ENCODE assay signal across 17 cellular contexts in the genomic region with DNA sequence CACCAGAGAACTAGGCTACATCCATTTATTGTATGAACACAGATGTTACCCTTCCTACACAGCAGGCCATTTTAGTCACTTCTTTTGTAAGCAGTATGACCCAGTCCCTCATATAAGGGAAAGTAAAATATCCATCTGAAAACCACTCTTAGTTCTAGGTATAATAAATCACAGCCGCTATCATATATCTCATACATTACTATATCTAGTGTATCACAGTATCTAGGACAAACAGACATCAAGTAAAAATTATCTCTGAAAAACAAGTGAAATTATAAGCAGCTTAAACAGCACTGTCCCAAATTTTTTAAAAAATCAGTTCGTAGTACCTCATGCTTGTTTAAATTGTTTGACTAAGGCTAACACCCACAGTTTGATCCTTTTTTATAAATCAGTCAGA. TPM values are rescaled to one million over a fixed set of nuclear protein-coding genes. Genes with fewer than 3 reads are reported as not detected.
A peak's percentile ranks its signal among the peaks of the same experiment; 100 is the strongest.
DNase-seq lines count a peak whose midpoint lies in the region; ATAC-seq and TF ChIP-seq lines count a peak whose summit lies in the region.
"Had no signal": no experiment of that assay in that cellular context is flagged by ENCODE, and none has a peak within 500 bp of the region (broad histone marks: within the 10 kb centered on the region; RNA-seq: fewer than 3 reads in every experiment).

No MANE protein-coding gene starts in this region.

- peak; percentile 26; the same call in 1 of the 2 replicates for ATAC-seq in IMR-90 (ENCODE audit: low read depth)

- no peak for TF ChIP-seq RAD21 in IMR-90 (IDR thresholded peaks at IDR 0.05; ENCODE audit: low read length)

- H3K4me2 ChIP-seq in IMR-90 (ENCODE audit: low read depth, low read length) = no peak overlapping the region

- no TSS peak for BruUV-seq in IMR-90 (replicated peaks; lab: Mats Ljungman, UMichigan)

- no peaks in the 10 kb centered on the region for H3K9me3 Mint-ChIP-seq in mesothelial cell of epicardium
- H3K9me3 Mint-ChIP-seq: CD14-positive monocyte had no signal

- H3K4ac ChIP-seq in IMR-90 (ENCODE audit: low read depth, low read length) = no peak overlapping the region

- intact Hi-C loops in IMR-90 (cut with micrococcal nuclease) = no loop called here
- intact Hi-C loops in breast epithelium (cut with DNase I; ENCODE audit: low total_unique reads) = no loop called here

- H4K20me1 ChIP-seq in IMR-90 (ENCODE audit: insufficient read depth, low read length) = peaks cover 71% of the 10 kb centered on the region

- in situ Hi-C loops in IMR-90 (cut with MboI; ENCODE audit: low sequenced_read_pairs) = no loop called here

- no peak overlapping the region for H2AFZ ChIP-seq in IMR-90 (replicated peaks; ENCODE audit: low read length, poor library complexity)
- H2AFZ ChIP-seq: GM23248 had no signal

- no peak overlapping the region for H4K5ac ChIP-seq in IMR-90 (ENCODE audit: low read depth, low read length)

- peaks cover 37% of the 10 kb centered on the region for H3K4me1 Mint-ChIP-seq in mesothelial cell of epicardium

- peak overlapping the region; percentile 77 for H3K27ac Mint-ChIP-seq in mesothelial cell of epicardium

- no peak overlapping the region for H2AK5ac ChIP-seq in IMR-90 (ENCODE audit: low read depth, low read length)

- H3K4me3 Mint-ChIP-seq in mesothelial cell of epicardium = no peak overlapping the region
- H3K4me3 Mint-ChIP-seq: CD14-positive monocyte had no signal

- H3K36me3 ChIP-seq in IMR-90 (ENCODE audit: control insufficient read depth, insufficient read depth, low read length) (0 out of 2 replicates have a peak, but pooled peaks cover 1% of the 10 kb centered on the region), breast epithelium (no peaks in the 10 kb centered on the region), subcutaneous abdominal adipose tissue (ENCODE audit: control insufficient read depth in 5 of 5, insufficient read depth in 5 of 5, low read length in 5 of 5) (no peaks in the 10 kb centered on the region)
- H3K36me3 ChIP-seq: SJCRH30 had no signal

- H3K56ac ChIP-seq in IMR-90 (ENCODE audit: extremely low read depth, insufficient read depth, low read length) = no peak overlapping the region

- no peak overlapping the region for H2AK9ac ChIP-seq in IMR-90 (replicated peaks; ENCODE audit: low read depth, low read length, poor library complexity)

- no peak overlapping the region for H2BK15ac ChIP-seq in IMR-90 (ENCODE audit: low read depth, low read length)

- no peak overlapping the region; the same call in 1 of the 2 replicates for H3K18ac ChIP-seq in IMR-90 (ENCODE audit: low read depth, low read length)

- H3K27me3 ChIP-seq in IMR-90 (ENCODE audit: control insufficient read depth, insufficient read depth, low read length) = no peaks in the 10 kb centered on the region
- H3K27me3 ChIP-seq in breast epithelium = no peaks in the 10 kb centered on the region
- no peaks in the 10 kb centered on the region for H3K27me3 ChIP-seq in subcutaneous abdominal adipose tissue (ENCODE audit: control insufficient read depth in 5 of 5, insufficient read depth in 4 of 5, low read length in 5 of 5)
- H3K27me3 ChIP-seq: SJCRH30 had no signal

- no peaks in the 10 kb centered on the region for H3K36me3 Mint-ChIP-seq in mesothelial cell of epicardium

- H3K9me1 ChIP-seq in IMR-90 (ENCODE audit: insufficient read depth, low read length) = no peaks in the 10 kb centered on the region; the same call in 1 of the 2 replicates

- dilution Hi-C loops in IMR-90 (cut with HindIII; ENCODE audit: low sequenced_read_pairs, unreplicated experiment) = no loop called here

- TF ChIP-seq CTCF in IMR-90 (conservative IDR thresholded peaks at IDR 0.05; ENCODE audit: low read depth, low read length) (no peak), breast epithelium (IDR thresholded peaks at IDR 0.05) (no peak), mesothelial cell of epicardium (IDR thresholded peaks at IDR 0.05; ENCODE audit: unreplicated experiment) (no peak)

- no peak for TF ChIP-seq POLR2A in IMR-90 (IDR thresholded peaks at IDR 0.05; ENCODE audit: low read depth, low read length)
- TF ChIP-seq POLR2A in breast epithelium (IDR thresholded peaks at IDR 0.05) = no peak

- no peak overlapping the region for H4K91ac ChIP-seq in IMR-90 (ENCODE audit: insufficient read depth, low read depth, low read length)

- H3K4me3 ChIP-seq in IMR-90 (ENCODE audit: insufficient read depth, low read depth, low read length) = no peak overlapping the region
- H3K4me3 ChIP-seq in breast epithelium = no peak overlapping the region
- no peak overlapping the region for H3K4me3 ChIP-seq in subcutaneous abdominal adipose tissue (ENCODE audit: low read depth in 1 of 5, low read length in 5 of 5)
- H3K4me3 ChIP-seq: GM23248, SJCRH30 had no signal

- H2BK20ac ChIP-seq in IMR-90 (ENCODE audit: low read depth, low read length) = no peak overlapping the region

- H3K27ac ChIP-seq in IMR-90 (ENCODE audit: insufficient read depth, low read length) = no peak overlapping the region
- peak overlapping the region; percentile 12 to 46 for H3K27ac ChIP-seq in breast epithelium
- peak overlapping the region; percentile 48 for H3K27ac ChIP-seq in subcutaneous abdominal adipose tissue (ENCODE audit: low read depth, low read length)
- H3K27ac ChIP-seq: GM23248, SJCRH30 had no signal

- H3K4me1 ChIP-seq in IMR-90 (ENCODE audit: control insufficient read depth, insufficient read depth, low read length) (peaks cover 8% of the 10 kb centered on the region), breast epithelium (peaks cover 0 to 4% of the 10 kb centered on the region in 2 donors), subcutaneous abdominal adipose tissue (ENCODE audit: control insufficient read depth in 5 of 5, insufficient read depth in 5 of 5, low read length in 5 of 5) (peaks cover 3 to 30% (median 22%) of the 10 kb centered on the region in 5 donors)

- H3K23ac ChIP-seq in IMR-90 (ENCODE audit: low read depth, low read length) = no peak overlapping the region

- H3K27me3 Mint-ChIP-seq in mesothelial cell of epicardium (ENCODE audit: low read depth) = no peaks in the 10 kb centered on the region

- WGBS in IMR-90 (ENCODE audit: extremely low coverage in 2 of 2, insufficient read length in 1 of 2), 2 experiments = no CpG with 5 or more reads among the region's 2 CpGs

- peaks cover 3 to 68% of the 10 kb centered on the region in 2 experiments; a peak in 3 of 4 replicates for H3K79me1 ChIP-seq in IMR-90 (ENCODE audit: low read depth in 1 of 2, low read length in 2 of 2)

- H2BK5ac ChIP-seq in IMR-90 (ENCODE audit: low read depth, low read length, poor library complexity, severe bottlenecking) = no peak overlapping the region

- H3K9me3 ChIP-seq in IMR-90 (ENCODE audit: control insufficient read depth, insufficient read depth, low read length) = no peaks in the 10 kb centered on the region
- H3K9me3 ChIP-seq in breast epithelium = no peaks in the 10 kb centered on the region
- no peaks in the 10 kb centered on the region for H3K9me3 ChIP-seq in subcutaneous abdominal adipose tissue (ENCODE audit: control insufficient read depth in 5 of 5, low read length in 5 of 5)
- H3K9me3 ChIP-seq: SJCRH30 had no signal

- no peak overlapping the region for H2BK120ac ChIP-seq in IMR-90 (ENCODE audit: low read depth, low read length)

- H4K8ac ChIP-seq in IMR-90 (ENCODE audit: low read depth in 2 of 2, low read length in 2 of 2) = no peak overlapping the region

- 0 out of 2 replicates have a peak overlapping the region, but pooled peaks have one; percentile 32 for H3K14ac ChIP-seq in IMR-90 (replicated peaks; ENCODE audit: low read depth, low read length)

- H3K9ac ChIP-seq in IMR-90 (ENCODE audit: low read depth, low read length) (no peak overlapping the region), subcutaneous abdominal adipose tissue (ENCODE audit: low read length in 5 of 5) (peak overlapping the region in 2 of 5 donors; percentile 1 to 25)
- H3K9ac ChIP-seq: GM23248 had no signal

- CTCF ChIA-PET in IMR-90 (lab: Yijun Ruan, JAX) = interaction anchor here (1.0 to 1.3 kb wide), 2 partner anchors 35 to 84 kb away, joined by 3 to 5 read pairs; no protein-coding TSS in a partner anchor

- POLR2A ChIA-PET in IMR-90 (lab: Charles Lee; ENCODE audit: unreplicated experiment) = no interaction called here

- no peak for DNase-seq in IMR-90
- no peak for DNase-seq in breast epithelium (ENCODE audit: low spot score in 2 of 2)
- DNase-seq in mesothelial cell of epicardium (ENCODE audit: low spot score in 2 of 2, unreplicated experiment in 2 of 2) = no peak
- DNase-seq in NCI-H2171 treated with DMSO at 0.1 percent for 48 hours (lab: John Stamatoyannopoulos, UW) = no peak
- no peak for DNase-seq in activated gamma-delta T cell (lab: John Stamatoyannopoulos, UW)
- no peak for DNase-seq in cortex of kidney (lab: John Stamatoyannopoulos, UW)
- DNase-seq: ACHN, AML-193, KG1, NCI-H1436 treated with DMSO at 0.1 percent for 48 hours, NCI-H2029 treated with DMSO at 0.1 percent for 48 hours, NCI-H748 treated with DMSO at 0.1 percent for 48 hours, RPMI8226, SJCRH30 had no signal

TF ChIP-seq in IMR-90, 13 proteins besides CTCF, POLR2A, EP300 and RAD21 (continues in another document):
- TF ChIP-seq BHLHE40 (IDR thresholded peaks at IDR 0.05; ENCODE audit: low read depth, low read length) = no peak
- no peak for TF ChIP-seq MXI1 (IDR thresholded peaks at IDR 0.05; ENCODE audit: borderline replicate concordance, low read depth, low read length)
- TF ChIP-seq, protein P1, sequence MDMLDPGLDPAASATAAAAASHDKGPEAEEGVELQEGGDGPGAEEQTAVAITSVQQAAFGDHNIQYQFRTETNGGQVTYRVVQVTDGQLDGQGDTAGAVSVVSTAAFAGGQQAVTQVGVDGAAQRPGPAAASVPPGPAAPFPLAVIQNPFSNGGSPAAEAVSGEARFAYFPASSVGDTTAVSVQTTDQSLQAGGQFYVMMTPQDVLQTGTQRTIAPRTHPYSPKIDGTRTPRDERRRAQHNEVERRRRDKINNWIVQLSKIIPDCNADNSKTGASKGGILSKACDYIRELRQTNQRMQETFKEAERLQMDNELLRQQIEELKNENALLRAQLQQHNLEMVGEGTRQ (IDR thresholded peaks at IDR 0.05; ENCODE audit: low read depth, low read length) = no peak
- TF ChIP-seq FOS (IDR thresholded peaks at IDR 0.05; ENCODE audit: low read depth, low read length) = no peak
- no peak for TF ChIP-seq RCOR1 (IDR thresholded peaks at IDR 0.05; ENCODE audit: insufficient replicate concordance, low read length)
- no peak for TF ChIP-seq RFX5 (IDR thresholded peaks at IDR 0.05; ENCODE audit: low read depth, low read length)
- no peak for TF ChIP-seq MAFK (IDR thresholded peaks at IDR 0.05; ENCODE audit: low read depth, low read length)
- no peak for TF ChIP-seq CEBPB (IDR thresholded peaks at IDR 0.05; ENCODE audit: low read depth, low read length)
- TF ChIP-seq SMC3 (IDR thresholded peaks at IDR 0.05; ENCODE audit: low read depth, low read length) = no peak
- TF ChIP-seq MAZ (IDR thresholded peaks at IDR 0.05; ENCODE audit: borderline replicate concordance, low read depth, low read length) = no peak

RNA-seq across cellular contexts. Expression of a gene that starts 34.0 kb away (rescaled TPM):
- total RNA-seq in IMR-90 (2012; rRNA removed) (50.2 and 58.9 TPM in 2 replicates), breast epithelium (100 to 1,000 TPM in 1 of 3 donors, 10 to 100 TPM in 2; 47.7 to 113 (median 81.0) TPM), mesothelial cell of epicardium (38.9 to 40.5 TPM (median 39.1 TPM) in 3 replicates)
- 14.5 and 15.4 TPM in 2 replicates for polyA plus RNA-seq in IMR-90 (2012; rRNA removed)
- polyA plus RNA-seq in IMR-90 (2012; cell fraction: cytosol; rRNA removed) = 6.0 and 8.4 TPM in 2 replicates
- polyA plus RNA-seq in IMR-90 (2012; cell fraction: nucleus; rRNA removed; ENCODE audit: low replicate concordance) = 8.1 and 41.6 TPM in 2 replicates
